In genomic region chr7:106045139-106045538, GRCh38 we compare ENCODE assay signal across 30 cellular contexts.
"Had no signal": no experiment of that assay in that cellular context is flagged by ENCODE, and none has a peak within 500 bp of the region (broad histone marks: within the 10 kb centered on the region; RNA-seq: fewer than 3 reads in every experiment).

No MANE protein-coding gene starts in this region.

- ATAC-seq: activated naive CD4-positive, alpha-beta T cell treated with anti-CD3 and anti-CD28 coated beads, Interleukin-2, amount 50 U/mL, for 72 hours; activated naive CD8-positive, alpha-beta T cell treated with anti-CD3 and anti-CD28 coated beads, Interleukin-2, amount 50 U/mL, for 24 hours; activated T-cell treated with anti-CD3 and anti-CD28 coated beads, Interleukin-2, amount 50 U/mL, for 4 hours; body of pancreas; T-helper 17 cell had no signal

- H3K36me3 ChIP-seq: ascending aorta, Peyer's patch, SJCRH30 had no signal

- H3K9me3 ChIP-seq: ascending aorta, body of pancreas, Peyer's patch, SJCRH30 had no signal

- H3K27ac ChIP-seq: ascending aorta, body of pancreas, Peyer's patch, RWPE1, SJCRH30, VCaP had no signal

- H3K4me3 ChIP-seq: ascending aorta, body of pancreas, Peyer's patch, SJCRH30 had no signal

- DNase-seq: activated CD4-positive, alpha-beta memory T cell treated with anti-CD3 and anti-CD28 coated beads for 36 hours; activated CD4-positive, alpha-beta T cell treated with anti-CD3 and anti-CD28 coated beads, Interleukin-2, amount 10 ng/mL, durations not matched to agents 7 days and 5 days; activated CD4-positive, CD25-positive, alpha-beta regulatory T cell; activated CD8-positive, alpha-beta memory T cell treated with anti-CD3 and anti-CD28 coated beads for 24 hours; activated effector memory CD4-positive, alpha-beta T cell treated with anti-CD3 and anti-CD28 coated beads, Interleukin-2, amount 50 U/mL, for 16 hours; activated naive CD4-positive, alpha-beta T cell treated with Interleukin-2 at 50 U/mL for 16 hours; activated naive CD8-positive, alpha-beta T cell treated with anti-CD3 and anti-CD28 coated beads, Interleukin-2, amount 50 U/mL, for 24 hours; activated T-cell treated with anti-CD3 and anti-CD28 coated beads, Interleukin-2, amount 50 U/mL, for 4 hours; amniotic stem cell; body of pancreas; central memory CD4-positive, alpha-beta T cell; Kasumi-1; KBM-7; NCI-H1048; NCI-H2029; NCI-H2107; NCI-H2171 treated with DMSO at 0.1 percent for 48 hours; NCI-H226; NCI-H526; NCI-H774; NK-92 treated with Interleukin-12 subunit alpha and Interleukin-12 subunit beta, amount 100 ng/mL, for 24 hours; Peyer's patch; Right ventricle myocardium superior; SJCRH30; T-helper 17 cell; T1000 had no signal

- H3K4me1 ChIP-seq: ascending aorta had no signal

- H3K27me3 ChIP-seq: ascending aorta, body of pancreas, Peyer's patch had no signal
